8 cellular contexts compared by ENCODE assay signal in genomic region chr14:50001146-50001998, GRCh38.
DNase-seq lines count a peak whose midpoint lies in the region; ATAC-seq and TF ChIP-seq lines count a peak whose summit lies in the region.

No MANE protein-coding gene starts in this region.

- no peaks in the 10 kb centered on the region for H3K36me3 ChIP-seq in adipocyte (ENCODE audit: control insufficient read depth, insufficient read depth, low read length, severe bottlenecking)

- no peaks in the 10 kb centered on the region for H3K27me3 ChIP-seq in adipocyte (replicated peaks; ENCODE audit: control insufficient read depth, insufficient read depth, low read length)

- peak overlapping the region; percentile 34 for H3K4me3 ChIP-seq in adipocyte (ENCODE audit: low read length)

- peaks cover 48% of the 10 kb centered on the region for H3K4me1 ChIP-seq in adipocyte (ENCODE audit: control insufficient read depth, insufficient read depth, low read length)

- DNase-seq in adipocyte (ENCODE audit: low read depth) (peak; percentile 74), islet precursor cell (peak; percentile 94), ecto neural progenitor cell (ENCODE audit: low spot score) (no peak), NCI-H2227 treated with DMSO at 0.1 percent for 48 hours (lab: John Stamatoyannopoulos, UW) (no peak)
- peak; percentile 57 for DNase-seq in stimulated activated CD4-positive, alpha-beta T cell treated with anti-CD3 and anti-CD28 coated beads, Interleukin-4, amount 100 ng/mL, for 1 hour

- peak overlapping the region; percentile 83 for H3K9ac ChIP-seq in adipocyte (ENCODE audit: low read length)

- ATAC-seq in GM18511 (IDR thresholded peaks at IDR 0.05; ENCODE audit: unreplicated experiment) (peak; percentile 43), HG03342 (IDR thresholded peaks at IDR 0.05; ENCODE audit: unreplicated experiment) (peak; percentile 22), SK-N-SH treated with all-trans-retinoic acid at 6 μM for 48 hours (peak; percentile 54)

- H3K9me3 ChIP-seq in adipocyte (ENCODE audit: control insufficient read depth, low read length): no peaks in the 10 kb centered on the region

TF ChIP-seq in SK-N-SH treated with all-trans-retinoic acid at 6 μM for 48 hours, 23 proteins besides CTCF, POLR2A, EP300 and RAD21:
- no peak for TF ChIP-seq ISL1 (CRISPR knock-in tag; IDR thresholded peaks at IDR 0.05)

Comparison
In these comparisons a context has a peak if more than half of its experiments do, and no peak if none do; other contexts are left out.
1. DNase-seq: peak in adipocyte (single experiment), islet precursor cell (single experiment) and stimulated activated CD4-positive, alpha-beta T cell treated with anti-CD3 and anti-CD28 coated beads, Interleukin-4, amount 100 ng/mL, for 1 hour (single experiment); none in ecto neural progenitor cell (single experiment) and NCI-H2227 treated with DMSO at 0.1 percent for 48 hours (single experiment).
2. Peak in every context shown above with its lines, with median percentiles within 50 percentile points of each other: ATAC-seq.